ENCODE assay signal across 26 cellular contexts in genomic region chr1:21752186-21752585, GRCh38. TPM values are rescaled to one million over a fixed set of nuclear protein-coding genes. Genes with fewer than 3 reads are reported as not detected.
DNase-seq lines count a peak whose midpoint lies in the region; ATAC-seq, FAIRE-seq and TF ChIP-seq lines count a peak whose summit lies in the region.
"Had no signal": no experiment of that assay in that cellular context is flagged by ENCODE, and none has a peak within 500 bp of the region (broad histone marks: within the 10 kb centered on the region; RNA-seq: fewer than 3 reads in every experiment).

No MANE protein-coding gene starts in this region.

- no peak overlapping the region for H3K4me2 ChIP-seq in K562 (ENCODE audit: insufficient read depth, low read length)
- H3K4me2 ChIP-seq: KMS-11 had no signal

- H3K9ac ChIP-seq in K562 (ENCODE audit: insufficient read depth in 1 of 2, low read depth in 2 of 2, low read length in 2 of 2) (no peak overlapping the region), kidney (ENCODE audit: low read length in 2 of 2) (no peak overlapping the region), colonic mucosa (ENCODE audit: low read depth in 2 of 2, low read length in 2 of 2) (no peak overlapping the region)
- H3K9ac ChIP-seq: KMS-11 had no signal

- no peak for TF ChIP-seq RAD21 in K562 (CRISPR knock-in tag; conservative IDR thresholded peaks at IDR 0.05 in 1 of 2, IDR thresholded peaks at IDR 0.05 in 1 of 2)

- no peak for TF ChIP-seq POLR2A in K562 (conservative IDR thresholded peaks at IDR 0.05)

- peaks cover 4% of the 10 kb centered on the region for H3K9me1 ChIP-seq in K562 (ENCODE audit: control insufficient read depth, insufficient read depth, low read length)

- peaks cover 53% of the 10 kb centered on the region for H3K79me2 ChIP-seq in K562 (ENCODE audit: control insufficient read depth, insufficient read depth, low read length)

- POLR2A ChIA-PET in K562 (lab: Yijun Ruan, JAX), result interaction anchor here (0.6 to 1.4 kb wide), 6 partner anchors 12 to 167 kb away, joined by 3 to 5 read pairs (median 3); no protein-coding TSS in a partner anchor

- H3K36me3 ChIP-seq in K562 (ENCODE audit: control insufficient read depth, insufficient read depth, low read length) (peaks cover 81% of the 10 kb centered on the region), mucosa of descending colon (ENCODE audit: low read depth) (no peaks in the 10 kb centered on the region), kidney (ENCODE audit: control insufficient read depth in 1 of 2, insufficient read depth in 2 of 2, low read length in 2 of 2) (peaks cover 14 to 34% of the 10 kb centered on the region in 2 donors), colonic mucosa (no peaks in the 10 kb centered on the region)

- in situ Hi-C loops in K562 (cut with MboI), result no loop called here

- H2AFZ ChIP-seq in K562 (ENCODE audit: low read depth, low read length), result no peak overlapping the region

- H4K20me1 ChIP-seq in K562 (replicated peaks; ENCODE audit: control insufficient read depth, insufficient read depth, low read length), result peaks cover 7% of the 10 kb centered on the region; the same call in 1 of the 2 replicates

- H3K27ac ChIP-seq in K562 (ENCODE audit: extremely low read depth, low read depth, low read length) (0 out of 3 replicates have a peak overlapping the region, but pooled peaks have one; percentile 18), kidney (ENCODE audit: low read depth in 2 of 2, low read length in 2 of 2) (no peak overlapping the region), colonic mucosa (no peak overlapping the region)
- H3K27ac ChIP-seq: 22Rv1, C4-2B, KMS-11 had no signal

- no peak for TF ChIP-seq EP300 in K562 (IDR thresholded peaks at IDR 0.05; ENCODE audit: low read length)

- FAIRE-seq in GM19239 (lab: Jason Lieb, UNC) (peak; percentile 18), K562 (lab: Jason Lieb, UNC) (no peak), kidney (lab: Jason Lieb, UNC) (no peak)
- FAIRE-seq: GM18507 had no signal

- CTCF ChIA-PET in K562 (lab: Yijun Ruan, JAX; ENCODE audit: low intra/inter-chr PET ratio), result no interaction called here

- 94% methylated on average over 2 of the region's 2 CpGs for WGBS in K562 (ENCODE audit: insufficient coverage, low coverage, missing lambda C conversion rate)

- H3K4me3 ChIP-seq in K562, result no peak overlapping the region
- no peak overlapping the region for H3K4me3 ChIP-seq in mucosa of descending colon
- no peak overlapping the region for H3K4me3 ChIP-seq in kidney (ENCODE audit: low read length in 2 of 2)
- no peak overlapping the region for H3K4me3 ChIP-seq in colonic mucosa

- H3K27me3 ChIP-seq in K562 (ENCODE audit: control insufficient read depth in 2 of 2, insufficient read depth in 2 of 2, low read length in 2 of 2) (no peaks in the 10 kb centered on the region), colonic mucosa (no peaks in the 10 kb centered on the region)

- no TSS peak for BruUV-seq in K562 (replicated peaks; lab: Mats Ljungman, UMichigan)

- intact Hi-C loops in K562 (cut with micrococcal nuclease), result no loop called here
- intact Hi-C loops in mucosa of descending colon (cut with DNase I, micrococcal nuclease), result no loop called here
- intact Hi-C loops in kidney (cut with DNase I), result no loop called here
- intact Hi-C loops in colonic mucosa (cut with DNase I), result no loop called here

- H3K4me1 ChIP-seq in K562 (replicated peaks in 1 of 2; ENCODE audit: control insufficient read depth in 2 of 2, insufficient read depth in 2 of 2, low read length in 2 of 2) (peaks cover 19 to 25% of the 10 kb centered on the region in 2 experiments), mucosa of descending colon (ENCODE audit: low read depth) (no peaks in the 10 kb centered on the region), kidney (ENCODE audit: control insufficient read depth in 1 of 2, insufficient read depth in 1 of 2, low read depth in 1 of 2, low read length in 2 of 2) (no peaks in the 10 kb centered on the region), colonic mucosa (no peaks in the 10 kb centered on the region)

- ATAC-seq in K562 (no peak), mucosa of descending colon (peak; percentile 19)

- no peaks in the 10 kb centered on the region for H3K9me3 ChIP-seq in K562 (replicated peaks; ENCODE audit: control insufficient read depth, insufficient read depth, low read depth, low read length)
- no peaks in the 10 kb centered on the region for H3K9me3 ChIP-seq in mucosa of descending colon
- no peaks in the 10 kb centered on the region for H3K9me3 ChIP-seq in kidney (ENCODE audit: control insufficient read depth in 1 of 2, low read length in 2 of 2)
- H3K9me3 ChIP-seq in colonic mucosa, result no peaks in the 10 kb centered on the region

- DNase-seq in DMS53 (lab: John Stamatoyannopoulos, UW), result peak; percentile 28
- DNase-seq in DMS53 treated with DMSO at 0.1 percent for 48 hours (lab: John Stamatoyannopoulos, UW; ENCODE audit: unreplicated experiment), result no peak
- DNase-seq in GM19239 (ENCODE audit: insufficient read length, low spot score), result no peak
- no peak for DNase-seq in K562 (ENCODE audit: extremely low read depth in 1 of 4, low spot score in 3 of 4)
- DNase-seq in mucosa of descending colon, result no peak
- DNase-seq in occipital lobe (lab: John Stamatoyannopoulos, UW), result no peak
- no peak for DNase-seq in kidney
- no peak for DNase-seq in colonic mucosa
- DNase-seq: Calu3; CD8-positive, alpha-beta memory T cell; DMS153; GDM1; GOT3; HCEC 1CT; NCI-H1105; NCI-H146; NCI-H2029; NCI-H345; NCI-H524; NCI-H774; NK-92 treated with Interleukin-12 subunit alpha and Interleukin-12 subunit beta, amount 100 ng/mL, for 24 hours had no signal

- TF ChIP-seq CTCF in K562 (IDR thresholded peaks at IDR 0.05 in 2 of 3, conservative IDR thresholded peaks at IDR 0.05 in 1 of 3; ENCODE audit: insufficient read depth in 2 of 3, low read depth in 1 of 3, low read length in 3 of 3), result no peak
- no peak for TF ChIP-seq CTCF in mucosa of descending colon (IDR thresholded peaks at IDR 0.05)
- TF ChIP-seq CTCF in kidney (IDR thresholded peaks at IDR 0.05; ENCODE audit: borderline replicate concordance, extremely low read depth, insufficient read depth), result no peak
- no peak for TF ChIP-seq CTCF in colonic mucosa (IDR thresholded peaks at IDR 0.05)

RNA-seq across cellular contexts. Expression of gene USP48, which starts 30.8 kb away (rescaled TPM):
- 194 and 717 TPM in 2 replicates for total RNA-seq in K562 (2011; cell fraction: chromatin; rRNA removed; ENCODE audit: low replicate concordance)
- 95.7 and 151 TPM in 2 replicates for total RNA-seq in K562 (2011; cell fraction: nucleolus; rRNA removed)
- total RNA-seq in K562 (2011; cell fraction: nucleoplasm; rRNA removed), result 249 and 315 TPM in 2 replicates
- total RNA-seq in K562 (2014; rRNA removed) (89.9 and 91.0 TPM in 2 replicates), K562 (2014; rRNA removed; fragmentation: Illumina TruSeq; extraction: Trizol) (106 and 120 TPM in 2 replicates), K562 (2015; rRNA removed; fragmentation: Illumina TruSeq; extraction: Trizol) (102 and 109 TPM in 2 replicates), K562 (2021) (123 TPM in 2 replicates), mucosa of descending colon (10 to 100 TPM; 39.1 to 70.6 (median 52.2) TPM), occipital lobe (85.8 TPM), kidney (62.8 TPM), colonic mucosa (10 to 100 TPM; 47.1 to 51.3 TPM)
- polyA plus RNA-seq in K562 (2011; rRNA removed) (78.6 and 97.2 TPM in 2 replicates), K562 (2014; fragmentation: Illumina TruSeq; extraction: Trizol) (101 and 121 TPM in 2 replicates), K562 (2014; fragmentation: Nextera tagmentation; extraction: Ambion mirVana) (10 to 100 TPM; 23.3 to 30.3 TPM), K562 (2014; rRNA removed) (101 and 106 TPM in 2 replicates), kidney (ENCODE audit: insufficient read depth, low read depth, low replicate concordance) (16.7 TPM)
- 13.8 and 29.6 TPM in 2 replicates for polyA plus RNA-seq in K562 (2011; cell fraction: cytosol; rRNA removed)
- polyA plus RNA-seq in K562 (2011; cell fraction: nucleus; rRNA removed), result 94.2 and 106 TPM in 2 replicates
- polyA plus RNA-seq in K562 (2012), result 92.9 and 103 TPM in 2 replicates
- polyA minus RNA-seq in K562 (2011; rRNA and poly(A)+ RNA removed), result 149 and 168 TPM in 2 replicates
- polyA minus RNA-seq in K562 (2011; cell fraction: cytosol; rRNA and poly(A)+ RNA removed), result 39.7 and 45.1 TPM in 2 replicates
- 77.0 and 154 TPM in 2 replicates for polyA minus RNA-seq in K562 (2011; cell fraction: nucleus; rRNA and poly(A)+ RNA removed)

RNA-seq across cellular contexts. Expression of gene LDLRAD2, which starts 59.9 kb away (rescaled TPM):
- total RNA-seq in K562 (2011; cell fraction: chromatin; rRNA removed; ENCODE audit: low replicate concordance), result not detected in 2 replicates
- total RNA-seq in K562 (2011; cell fraction: nucleolus; rRNA removed), result 0.13 TPM in 1 of 2 replicates, not detected in the other
- total RNA-seq in K562 (2011; cell fraction: nucleoplasm; rRNA removed), result not detected in 2 replicates
- not detected in 2 replicates for total RNA-seq in K562 (2014; rRNA removed)
- total RNA-seq in K562 (2014; rRNA removed; fragmentation: Illumina TruSeq; extraction: Trizol), result not detected in 2 replicates
- total RNA-seq in K562 (2015; rRNA removed; fragmentation: Illumina TruSeq; extraction: Trizol), result not detected in 2 replicates
- total RNA-seq in K562 (2021), result not detected in 2 replicates
- polyA plus RNA-seq in K562 (2011; rRNA removed), result not detected in 2 replicates
- not detected in 2 replicates for polyA plus RNA-seq in K562 (2011; cell fraction: cytosol; rRNA removed)
- 0.10 TPM in 1 of 2 replicates, not detected in the other for polyA plus RNA-seq in K562 (2011; cell fraction: nucleus; rRNA removed)
- 5.8 and 7.0 TPM in 2 replicates for polyA plus RNA-seq in K562 (2012)
- polyA plus RNA-seq in K562 (2014; fragmentation: Illumina TruSeq; extraction: Trizol), result not detected in 2 replicates
- under 1 TPM; 0.45 to 0.48 TPM for polyA plus RNA-seq in K562 (2014; fragmentation: Nextera tagmentation; extraction: Ambion mirVana)
- polyA plus RNA-seq in K562 (2014; rRNA removed), result not detected in 2 replicates
- polyA minus RNA-seq in K562 (2011; rRNA and poly(A)+ RNA removed), result not detected in 2 replicates
- polyA minus RNA-seq in K562 (2011; cell fraction: cytosol; rRNA and poly(A)+ RNA removed), result not detected in 2 replicates
- not detected in 2 replicates for polyA minus RNA-seq in K562 (2011; cell fraction: nucleus; rRNA and poly(A)+ RNA removed)
- under 1 TPM; 0.09 to 0.27 (median 0.19) TPM for total RNA-seq in mucosa of descending colon
- total RNA-seq in occipital lobe, result not detected
- total RNA-seq in kidney, result 0.79 TPM
- polyA plus RNA-seq in kidney (ENCODE audit: insufficient read depth, low read depth, low replicate concordance), result not detected
- under 1 TPM; 0.08 to 0.25 TPM for total RNA-seq in colonic mucosa
- total RNA-seq: Calu3; CD8-positive, alpha-beta memory T cell; HT1080 had no signal
- polyA plus RNA-seq: CD8-positive, alpha-beta memory T cell had no signal
